25 cellular contexts compared by ENCODE assay signal in genomic region chr1:90246069-90246468, GRCh38.
"Had no signal": no experiment of that assay in that cellular context is flagged by ENCODE, and none has a peak within 500 bp of the region (broad histone marks: within the 10 kb centered on the region; RNA-seq: fewer than 3 reads in every experiment).

No MANE protein-coding gene starts in this region.

- H3K4me3 ChIP-seq: dorsolateral prefrontal cortex, heart right ventricle, left ventricle myocardium inferior, lung, pancreas, smooth muscle cell, suprapubic skin, thyroid gland, uterus had no signal

- H3K4me1 Mint-ChIP-seq: naive B cell; nephron; stimulated activated effector memory CD8-positive, alpha-beta T cell treated with anti-CD3 and anti-CD28 coated beads, Interleukin-12 subunit alpha, Interleukin-12 subunit beta, amount 100 ng/mL, for 72 hours had no signal

- H3K9me3 ChIP-seq: pancreas, thyroid gland, uterus had no signal

- H3K27me3 ChIP-seq: heart right ventricle, pancreas, suprapubic skin, thyroid gland, uterus had no signal

- ATAC-seq: esophagus mucosa; heart right ventricle; pancreas; right cardiac atrium; stimulated activated effector memory CD8-positive, alpha-beta T cell treated with anti-CD3 and anti-CD28 coated beads, Interleukin-12 subunit alpha, Interleukin-12 subunit beta, amount 100 ng/mL, for 72 hours; stimulated activated naive CD8-positive, alpha-beta T cell treated with anti-CD3 and anti-CD28 coated beads, Interleukin-15, Interleukin-2, amounts not matched to agents 100 U/mL and 50 U/mL, for 24 hours had no signal

- H3K4me3 Mint-ChIP-seq: naive B cell; nephron; stimulated activated effector memory CD8-positive, alpha-beta T cell treated with anti-CD3 and anti-CD28 coated beads, Interleukin-12 subunit alpha, Interleukin-12 subunit beta, amount 100 ng/mL, for 72 hours; type B pancreatic cell had no signal

- H3K4me1 ChIP-seq: pancreas, suprapubic skin, thyroid gland, uterus had no signal

- H3K4me2 ChIP-seq: smooth muscle cell had no signal

- H3K36me3 ChIP-seq: heart right ventricle, left ventricle myocardium inferior, pancreas, suprapubic skin, thyroid gland, uterus had no signal

- DNase-seq: cortex of kidney; dorsolateral prefrontal cortex; effector CD8-positive, alpha-beta T cell; heart right ventricle; islet precursor cell; left ventricle myocardium inferior; mesenchymal stem cell; midbrain; naive B cell; occipital lobe; pancreas; right cardiac atrium; stimulated activated CD4-positive, alpha-beta T cell treated with anti-CD3 and anti-CD28 coated beads, Interleukin-2, amount 100 ng/mL, for 48 hours; stimulated activated CD8-positive, alpha-beta memory T cell treated with anti-CD3 and anti-CD28 coated beads, Interleukin-4, amount 100 ng/mL, for 48 hours; stimulated activated naive CD8-positive, alpha-beta T cell treated with anti-CD3 and anti-CD28 coated beads, Interleukin-15, Interleukin-2, amounts not matched to agents 100 U/mL and 50 U/mL, for 24 hours; thyroid gland; uterus had no signal

- H3K27me3 Mint-ChIP-seq: progenitor cell of endocrine pancreas, type B pancreatic cell had no signal

- H3K27ac Mint-ChIP-seq: naive B cell; nephron; progenitor cell of endocrine pancreas; stimulated activated effector memory CD8-positive, alpha-beta T cell treated with anti-CD3 and anti-CD28 coated beads, Interleukin-12 subunit alpha, Interleukin-12 subunit beta, amount 100 ng/mL, for 72 hours; type B pancreatic cell had no signal

- H3K27ac ChIP-seq: dorsolateral prefrontal cortex, heart right ventricle, left ventricle myocardium inferior, pancreas, suprapubic skin, thyroid gland, uterus had no signal

- H3K36me3 Mint-ChIP-seq: stimulated activated effector memory CD8-positive, alpha-beta T cell treated with anti-CD3 and anti-CD28 coated beads, Interleukin-12 subunit alpha, Interleukin-12 subunit beta, amount 100 ng/mL, for 72 hours; type B pancreatic cell had no signal
